Comparison of ENCODE assay signal across 1 cellular context in the genomic region with DNA sequence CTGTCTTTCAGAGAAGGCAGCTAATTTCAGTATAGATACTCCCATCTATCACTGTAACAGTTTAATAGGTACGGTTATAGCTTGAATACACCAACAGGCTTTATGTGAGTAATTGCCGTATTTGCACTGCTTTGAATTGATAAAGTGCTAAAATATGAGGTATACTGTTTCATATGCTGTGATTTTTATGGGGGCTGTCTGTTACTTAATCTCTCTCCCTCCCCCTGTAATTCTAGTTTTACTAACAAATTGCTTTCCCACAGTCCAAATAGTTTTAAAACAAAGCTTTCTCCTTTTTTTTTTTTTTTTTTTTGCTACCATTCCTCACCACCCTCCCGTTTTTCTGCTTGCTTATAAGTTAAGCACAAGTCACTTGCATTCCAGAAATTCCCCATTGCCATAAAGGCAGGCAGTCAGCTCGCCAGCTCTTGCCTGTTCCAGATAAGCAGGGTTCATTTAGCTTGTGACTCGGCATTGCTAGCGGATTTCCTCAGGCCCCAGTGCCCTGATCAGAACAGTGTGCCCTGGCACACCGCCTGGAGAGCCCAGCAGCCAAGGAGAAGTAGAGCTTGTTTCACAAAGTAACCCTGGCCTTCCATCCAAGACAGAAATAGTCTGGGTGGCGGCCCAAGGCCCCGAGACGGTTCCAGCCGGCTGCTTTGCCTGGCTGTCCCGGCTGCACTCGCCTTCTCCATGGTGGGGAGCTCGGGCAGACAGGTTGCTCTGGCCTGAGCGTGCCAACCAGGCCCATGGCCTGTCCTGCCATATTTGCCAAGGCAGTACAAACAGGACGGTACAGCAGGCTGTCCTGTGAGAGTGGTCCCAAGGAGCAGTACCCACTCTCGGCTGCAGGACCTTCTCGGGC.
TF ChIP-seq lines count a peak whose summit lies in the region.

No MANE protein-coding gene starts in this region.

TF ChIP-seq in Ishikawa, 13 proteins besides CTCF, POLR2A, EP300 and RAD21 (continued from another document):
- TF ChIP-seq TAF1 (IDR thresholded peaks at IDR 0.05; ENCODE audit: low read depth), result no peak
